ENCODE assay signal across 8 cellular contexts in the genomic region with DNA sequence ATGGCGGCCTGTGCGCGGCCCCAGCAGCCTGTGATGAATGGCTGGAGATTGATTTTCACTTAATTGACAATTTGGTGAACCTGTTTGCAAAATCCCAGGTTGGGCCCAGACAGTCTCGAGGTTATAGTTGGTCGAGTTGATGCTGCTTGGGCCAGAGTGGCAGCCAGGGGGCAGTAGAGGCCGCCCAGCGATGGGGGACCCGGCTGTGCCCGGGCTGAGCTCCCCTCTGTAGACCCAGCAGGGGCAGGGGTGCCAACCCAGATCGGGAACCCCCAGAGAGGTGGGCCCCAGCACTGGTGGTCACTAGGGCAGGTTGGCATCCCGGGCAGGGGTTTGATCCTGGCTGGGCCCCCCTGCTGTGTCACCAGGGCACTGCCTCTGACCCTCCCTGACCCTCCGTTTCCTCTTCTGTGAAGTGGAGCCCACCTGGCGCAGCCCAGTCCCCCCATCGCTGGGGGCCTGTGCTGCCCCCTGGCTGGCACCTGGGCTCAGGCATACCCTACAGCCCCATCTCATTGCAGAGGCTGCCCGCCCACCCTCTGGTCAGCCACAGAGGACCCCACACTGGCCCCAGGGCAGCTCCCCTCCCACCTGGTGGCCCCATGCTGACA. TPM values are rescaled to one million over a fixed set of nuclear protein-coding genes. Genes with fewer than 3 reads are reported as not detected.
DNase-seq lines count a peak whose midpoint lies in the region; ATAC-seq and TF ChIP-seq lines count a peak whose summit lies in the region.

No MANE protein-coding gene starts in this region.

- H2AFZ ChIP-seq in smooth muscle cell (ENCODE audit: low read depth): no peak overlapping the region

- no peaks in the 10 kb centered on the region for H4K20me1 ChIP-seq in DOHH2 (ENCODE audit: control insufficient read depth, insufficient read depth, low read depth, low read length)
- H4K20me1 ChIP-seq in smooth muscle cell (ENCODE audit: low read depth): no peaks in the 10 kb centered on the region

- H3F3A ChIP-seq in DOHH2 (ENCODE audit: control insufficient read depth, insufficient read depth) (no peaks in the 10 kb centered on the region), smooth muscle cell (ENCODE audit: low read depth) (no peaks in the 10 kb centered on the region)

- H3K36me3 ChIP-seq in DOHH2 (ENCODE audit: control insufficient read depth, low read length) (no peaks in the 10 kb centered on the region), smooth muscle cell (ENCODE audit: low read depth) (no peaks in the 10 kb centered on the region)

- H3K4me3 ChIP-seq in DOHH2 (ENCODE audit: low read length): no peak overlapping the region
- H3K4me3 ChIP-seq in foreskin fibroblast (ENCODE audit: low read depth in 1 of 2, low read length in 2 of 2): no peak overlapping the region
- no peak overlapping the region for H3K4me3 ChIP-seq in smooth muscle cell

- H3K4me1 ChIP-seq in DOHH2 (ENCODE audit: control insufficient read depth, low read length) (peaks cover 17% of the 10 kb centered on the region), smooth muscle cell (ENCODE audit: low read depth) (peaks cover 14% of the 10 kb centered on the region)

- no peak overlapping the region for H3K27ac ChIP-seq in DOHH2 (ENCODE audit: low read depth, low read length)
- no peak overlapping the region for H3K27ac ChIP-seq in smooth muscle cell (ENCODE audit: low read depth)

- H3K9ac ChIP-seq in smooth muscle cell (ENCODE audit: low read depth): no peak overlapping the region

- peak; percentile 94 for TF ChIP-seq CTCF in DOHH2 (IDR thresholded peaks at IDR 0.05; ENCODE audit: low read depth, low read length, poor library complexity, severe bottlenecking)
- TF ChIP-seq CTCF in foreskin fibroblast (IDR thresholded peaks at IDR 0.05; ENCODE audit: low read depth, low read length): peak; percentile 75
- TF ChIP-seq CTCF in smooth muscle cell (IDR thresholded peaks at IDR 0.05; ENCODE audit: borderline replicate concordance, insufficient read depth, poor library complexity, severe bottlenecking): peak; percentile 66

- H3K79me2 ChIP-seq in DOHH2 (ENCODE audit: control insufficient read depth, low read length) (no peaks in the 10 kb centered on the region), smooth muscle cell (ENCODE audit: low read depth) (no peaks in the 10 kb centered on the region)

- no peaks in the 10 kb centered on the region for H3K9me2 ChIP-seq in DOHH2 (replicated peaks; ENCODE audit: control insufficient read depth, low read length)

- no peak for ATAC-seq in GM21367 (IDR thresholded peaks at IDR 0.05; ENCODE audit: unreplicated experiment)
- ATAC-seq in HG03039 (IDR thresholded peaks at IDR 0.05; ENCODE audit: unreplicated experiment): no peak

- H3K9me3 ChIP-seq in DOHH2 (ENCODE audit: control insufficient read depth, insufficient read depth, low read length): no peaks in the 10 kb centered on the region
- no peaks in the 10 kb centered on the region for H3K9me3 ChIP-seq in smooth muscle cell (replicated peaks; ENCODE audit: low read depth)

- DNase-seq in NCI-H146 (lab: John Stamatoyannopoulos, UW) (peak; percentile 85), activated T-cell treated with anti-CD3 and anti-CD28 coated beads for 24 hours (ENCODE audit: low read depth) (peak; percentile 44), foreskin fibroblast (peak in 1 of 2 donors; percentile 46), smooth muscle cell (lab: John Stamatoyannopoulos, UW; ENCODE audit: unreplicated experiment) (no peak), SK-N-DZ (ENCODE audit: low spot score) (no peak)

- no peak overlapping the region for H3K4me2 ChIP-seq in DOHH2 (ENCODE audit: low read length)
- no peak overlapping the region for H3K4me2 ChIP-seq in smooth muscle cell

- H3K27me3 ChIP-seq in DOHH2 (ENCODE audit: control insufficient read depth, low read length) (no peaks in the 10 kb centered on the region), smooth muscle cell (ENCODE audit: low read depth) (peaks cover 6% of the 10 kb centered on the region)

- 45% methylated on average over 14 of the region's 15 CpGs for WGBS in smooth muscle cell (ENCODE audit: low lambda C conversion rate)

RNA-seq across cellular contexts. Expression of gene LHX3, which starts 34.5 kb away (rescaled TPM):
- total RNA-seq in smooth muscle cell: not detected in 2 replicates
- polyA plus RNA-seq in smooth muscle cell: not detected in 2 replicates
- polyA plus RNA-seq in SK-N-DZ (2014; cell fraction: cytosol; rRNA removed): not detected in 2 replicates
- polyA plus RNA-seq in SK-N-DZ (2014; cell fraction: nucleus; rRNA removed): 0.19 TPM in 1 of 2 replicates, not detected in the other

RNA-seq across cellular contexts. Expression of gene TMEM250, which starts 51.7 kb away (rescaled TPM):
- total RNA-seq in smooth muscle cell: 13.0 and 26.7 TPM in 2 replicates
- polyA plus RNA-seq in smooth muscle cell: 38.2 and 41.5 TPM in 2 replicates
- polyA plus RNA-seq in SK-N-DZ (2014; cell fraction: cytosol; rRNA removed): 18.3 and 20.8 TPM in 2 replicates
- 20.0 and 24.9 TPM in 2 replicates for polyA plus RNA-seq in SK-N-DZ (2014; cell fraction: nucleus; rRNA removed)

Comparison
In these comparisons a context has a peak if more than half of its experiments do, and no peak if none do; other contexts are left out.
1. DNase-seq: peak in NCI-H146 (single experiment) and activated T-cell treated with anti-CD3 and anti-CD28 coated beads for 24 hours (single experiment); none in smooth muscle cell (single experiment) and SK-N-DZ (single experiment).
2. Peak in every context shown above with its lines, with median percentiles within 50 percentile points of each other: CTCF ChIP-seq.